Comparison of ENCODE assay signal across 1 cellular context in genomic region chr16:57297856-57298255, GRCh38.
TF ChIP-seq lines count a peak whose summit lies in the region.

No MANE protein-coding gene starts in this region.

TF ChIP-seq in IMR-90, 13 proteins besides CTCF, POLR2A, EP300 and RAD21 (continued from another document):
- TF ChIP-seq ELK1 (IDR thresholded peaks at IDR 0.05; ENCODE audit: borderline replicate concordance, low read depth, low read length) (no peak), MXI1 (IDR thresholded peaks at IDR 0.05; ENCODE audit: borderline replicate concordance, low read depth, low read length) (no peak), FOS (IDR thresholded peaks at IDR 0.05; ENCODE audit: low read depth, low read length) (no peak), SMC3 (IDR thresholded peaks at IDR 0.05; ENCODE audit: low read depth, low read length) (no peak), CHD1 (IDR thresholded peaks at IDR 0.05; ENCODE audit: low read depth, low read length) (no peak)
